8 cellular contexts compared by ENCODE assay signal in genomic region chr10:86693721-86694369, GRCh38. TPM values are rescaled to one million over a fixed set of nuclear protein-coding genes. Genes with fewer than 3 reads are reported as not detected.
DNase-seq lines count a peak whose midpoint lies in the region; ATAC-seq and TF ChIP-seq lines count a peak whose summit lies in the region.

No MANE protein-coding gene starts in this region.

- no peak overlapping the region for H3K27ac ChIP-seq in 22Rv1

- TF ChIP-seq CTCF in 22Rv1 (IDR thresholded peaks at IDR 0.05): peak; percentile 76
- peak; percentile 77 for TF ChIP-seq CTCF in GM12873 (IDR thresholded peaks at IDR 0.05; ENCODE audit: insufficient read depth, low read depth, low read length, missing control alignments)

- peaks cover 3% of the 10 kb centered on the region for H3K27me3 ChIP-seq in iPS-15b (ENCODE audit: control insufficient read depth, insufficient read depth, low read length)

- DNase-seq in OCI-M1 (lab: John Stamatoyannopoulos, UW): peak; percentile 67
- DNase-seq in activated naive CD8-positive, alpha-beta T cell treated with anti-CD3 and anti-CD28 coated beads for 36 hours: peak; percentile 22
- peak; percentile 18 for DNase-seq in stimulated activated CD8-positive, alpha-beta memory T cell treated with anti-CD3 and anti-CD28 coated beads, Interleukin-12 subunit alpha, Interleukin-12 subunit beta, amount 100 ng/mL, for 1 hour (ENCODE audit: low read depth)

- no peaks in the 10 kb centered on the region for H3K27me3 Mint-ChIP-seq in activated naive CD8-positive, alpha-beta T cell treated with anti-CD3 and anti-CD28 coated beads for 36 hours

- H3K4me3 Mint-ChIP-seq in activated naive CD8-positive, alpha-beta T cell treated with anti-CD3 and anti-CD28 coated beads for 36 hours: no peak overlapping the region

- H3K9me3 ChIP-seq in iPS-15b (ENCODE audit: control insufficient read depth, insufficient read depth, low read length): no peaks in the 10 kb centered on the region

- ATAC-seq in HG02588 (IDR thresholded peaks at IDR 0.05; ENCODE audit: unreplicated experiment): no peak
- ATAC-seq in HG03039 (IDR thresholded peaks at IDR 0.05; ENCODE audit: unreplicated experiment): no peak

- H3K27ac Mint-ChIP-seq in activated naive CD8-positive, alpha-beta T cell treated with anti-CD3 and anti-CD28 coated beads for 36 hours: no peak overlapping the region

- no peaks in the 10 kb centered on the region for H3K4me1 Mint-ChIP-seq in activated naive CD8-positive, alpha-beta T cell treated with anti-CD3 and anti-CD28 coated beads for 36 hours

- no peaks in the 10 kb centered on the region for H3K36me3 Mint-ChIP-seq in activated naive CD8-positive, alpha-beta T cell treated with anti-CD3 and anti-CD28 coated beads for 36 hours

- peaks cover 7% of the 10 kb centered on the region for H3K4me1 ChIP-seq in iPS-15b (ENCODE audit: control insufficient read depth, insufficient read depth, low read length)

- no peaks in the 10 kb centered on the region for H3K36me3 ChIP-seq in iPS-15b (ENCODE audit: control insufficient read depth, insufficient read depth, low read length)

- H3K4me3 ChIP-seq in iPS-15b (ENCODE audit: low read depth, low read length): no peak overlapping the region

- H3K9me3 Mint-ChIP-seq in activated naive CD8-positive, alpha-beta T cell treated with anti-CD3 and anti-CD28 coated beads for 36 hours: no peaks in the 10 kb centered on the region

- H3K9ac ChIP-seq in iPS-15b (ENCODE audit: low read depth, low read length): peak overlapping the region; percentile 8

RNA-seq across cellular contexts. Expression of gene LDB3, which starts 25.5 kb away (rescaled TPM):
- under 1 TPM; 0.06 to 0.20 TPM for total RNA-seq in activated naive CD8-positive, alpha-beta T cell treated with anti-CD3 and anti-CD28 coated beads for 36 hours

RNA-seq across cellular contexts. Expression of gene OPN4, which starts 39.5 kb away (rescaled TPM):
- not detected for total RNA-seq in activated naive CD8-positive, alpha-beta T cell treated with anti-CD3 and anti-CD28 coated beads for 36 hours
